Comparison of ENCODE assay signal across 13 cellular contexts in the genomic region with DNA sequence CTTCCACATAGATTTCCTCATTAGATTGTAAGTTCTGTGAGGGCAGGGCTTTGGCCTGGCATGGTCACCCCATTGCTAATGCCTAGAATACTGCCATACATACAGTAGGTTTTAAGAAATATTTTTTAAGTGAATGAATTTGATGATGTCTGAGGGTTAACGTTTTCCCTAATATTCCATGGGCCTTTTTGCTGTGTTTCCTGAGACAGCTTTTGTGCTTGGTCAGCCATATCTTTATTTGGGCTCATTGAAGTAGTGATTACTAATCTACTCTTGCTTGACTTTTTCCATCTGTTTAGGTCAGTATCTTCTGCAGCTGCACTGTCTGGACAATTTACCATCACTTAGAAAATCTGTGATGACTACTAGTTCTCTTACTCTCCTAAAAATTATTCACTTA. TPM values are rescaled to one million over a fixed set of nuclear protein-coding genes. Genes with fewer than 3 reads are reported as not detected.
DNase-seq lines count a peak whose midpoint lies in the region; ATAC-seq and TF ChIP-seq lines count a peak whose summit lies in the region.
"Had no signal": no experiment of that assay in that cellular context is flagged by ENCODE, and none has a peak within 500 bp of the region (broad histone marks: within the 10 kb centered on the region; RNA-seq: fewer than 3 reads in every experiment).

No MANE protein-coding gene starts in this region.

- CTCF ChIA-PET in activated CD4-positive, alpha-beta memory T cell treated with anti-CD3 and anti-CD28 coated beads, Interleukin-2, amount 10 ng/mL, durations not matched to agents 7 days and 5 days (lab: Charles Lee): interaction anchor here (1.6 to 8.2 kb wide), 4 partner anchors 10 to 33 kb away, joined by 3 to 112 read pairs (median 40); no protein-coding TSS in a partner anchor

- peak overlapping the region; percentile 42 for H3K27ac Mint-ChIP-seq in activated naive CD4-positive, alpha-beta T cell treated with anti-CD3 and anti-CD28 coated beads, Interleukin-2, amount 50 U/mL, for 24 hours
- peak overlapping the region; percentile 4 for H3K27ac Mint-ChIP-seq in activated CD4-positive, alpha-beta memory T cell treated with anti-CD3 and anti-CD28 coated beads, Interleukin-2, amount 10 ng/mL, durations not matched to agents 7 days and 5 days
- no peak overlapping the region for H3K27ac Mint-ChIP-seq in stimulated activated naive CD8-positive, alpha-beta T cell treated with anti-CD3 and anti-CD28 coated beads, Interleukin-15, amount 100 ng/mL, for 72 hours

- no peak for TF ChIP-seq CTCF in hepatocyte (IDR thresholded peaks at IDR 0.05; ENCODE audit: poor library complexity)

- peaks cover 66% of the 10 kb centered on the region for H3K4me1 Mint-ChIP-seq in activated naive CD4-positive, alpha-beta T cell treated with anti-CD3 and anti-CD28 coated beads, Interleukin-2, amount 50 U/mL, for 24 hours
- H3K4me1 Mint-ChIP-seq in activated CD4-positive, alpha-beta memory T cell treated with anti-CD3 and anti-CD28 coated beads, Interleukin-2, amount 10 ng/mL, durations not matched to agents 7 days and 5 days: peaks cover 70% of the 10 kb centered on the region
- peaks cover 81% of the 10 kb centered on the region for H3K4me1 Mint-ChIP-seq in stimulated activated naive CD8-positive, alpha-beta T cell treated with anti-CD3 and anti-CD28 coated beads, Interleukin-15, amount 100 ng/mL, for 72 hours

- H3K9me3 Mint-ChIP-seq in activated naive CD4-positive, alpha-beta T cell treated with anti-CD3 and anti-CD28 coated beads, Interleukin-2, amount 50 U/mL, for 24 hours: no peaks in the 10 kb centered on the region
- H3K9me3 Mint-ChIP-seq in activated CD4-positive, alpha-beta memory T cell treated with anti-CD3 and anti-CD28 coated beads, Interleukin-2, amount 10 ng/mL, durations not matched to agents 7 days and 5 days: no peaks in the 10 kb centered on the region
- no peaks in the 10 kb centered on the region for H3K9me3 Mint-ChIP-seq in stimulated activated naive CD8-positive, alpha-beta T cell treated with anti-CD3 and anti-CD28 coated beads, Interleukin-15, amount 100 ng/mL, for 72 hours

- DNase-seq in activated naive CD4-positive, alpha-beta T cell treated with Interleukin-2 at 50 U/mL for 16 hours: no peak
- no peak for DNase-seq in activated CD4-positive, alpha-beta memory T cell treated with anti-CD3 and anti-CD28 coated beads, Interleukin-2, amount 10 ng/mL, durations not matched to agents 7 days and 5 days
- DNase-seq in hepatocyte (ENCODE audit: low spot score) (no peak), dedifferentiated amniotic fluid mesenchymal stem cell (ENCODE audit: extremely low spot score) (no peak)
- DNase-seq in stimulated activated naive CD8-positive, alpha-beta T cell treated with anti-CD3 and anti-CD28 coated beads, Interleukin-15, amount 100 ng/mL, for 72 hours: no peak
- DNase-seq in activated effector memory CD4-positive, alpha-beta T cell treated with anti-CD3 and anti-CD28 coated beads, Interleukin-2, amount 50 U/mL, for 16 hours: no peak
- DNase-seq: aorta, erythroblast, NCI-H187, OCI-M1, pancreas had no signal

- POLR2A ChIA-PET in activated CD4-positive, alpha-beta memory T cell treated with anti-CD3 and anti-CD28 coated beads, Interleukin-2, amount 10 ng/mL, durations not matched to agents 7 days and 5 days (lab: Charles Lee): interaction anchor here (1.3 to 43.8 kb wide), 5 partner anchors 10 to 49 kb away, joined by 5 to 1616 read pairs (median 8); no protein-coding TSS in a partner anchor

- H3K79me2 ChIP-seq in hepatocyte: peaks cover 81% of the 10 kb centered on the region

- WGBS in hepatocyte (ENCODE audit: low lambda C conversion rate, missing lambda C conversion rate): 48% methylated on average over 1 of the region's 1 CpG

- peaks cover 25% of the 10 kb centered on the region for H3K4me1 ChIP-seq in hepatocyte (ENCODE audit: insufficient read depth)

- peak overlapping the region; percentile 59 for H3K4me2 ChIP-seq in hepatocyte

- H3K27me3 ChIP-seq in hepatocyte: no peaks in the 10 kb centered on the region
- H3K27me3 ChIP-seq: pancreas had no signal

- H3K27me3 Mint-ChIP-seq in activated naive CD4-positive, alpha-beta T cell treated with anti-CD3 and anti-CD28 coated beads, Interleukin-2, amount 50 U/mL, for 24 hours: no peaks in the 10 kb centered on the region
- H3K27me3 Mint-ChIP-seq in activated CD4-positive, alpha-beta memory T cell treated with anti-CD3 and anti-CD28 coated beads, Interleukin-2, amount 10 ng/mL, durations not matched to agents 7 days and 5 days: no peaks in the 10 kb centered on the region
- no peaks in the 10 kb centered on the region for H3K27me3 Mint-ChIP-seq in stimulated activated naive CD8-positive, alpha-beta T cell treated with anti-CD3 and anti-CD28 coated beads, Interleukin-15, amount 100 ng/mL, for 72 hours

- peak overlapping the region; percentile 75 for H3K4me3 Mint-ChIP-seq in activated naive CD4-positive, alpha-beta T cell treated with anti-CD3 and anti-CD28 coated beads, Interleukin-2, amount 50 U/mL, for 24 hours
- peak overlapping the region; percentile 63 for H3K4me3 Mint-ChIP-seq in activated CD4-positive, alpha-beta memory T cell treated with anti-CD3 and anti-CD28 coated beads, Interleukin-2, amount 10 ng/mL, durations not matched to agents 7 days and 5 days
- peak overlapping the region; percentile 54 to 77 for H3K4me3 Mint-ChIP-seq in stimulated activated naive CD8-positive, alpha-beta T cell treated with anti-CD3 and anti-CD28 coated beads, Interleukin-15, amount 100 ng/mL, for 72 hours

- no peak overlapping the region for H2AFZ ChIP-seq in hepatocyte

- peaks cover 12% of the 10 kb centered on the region for H3K36me3 Mint-ChIP-seq in activated naive CD4-positive, alpha-beta T cell treated with anti-CD3 and anti-CD28 coated beads, Interleukin-2, amount 50 U/mL, for 24 hours
- peaks cover 62% of the 10 kb centered on the region for H3K36me3 Mint-ChIP-seq in activated CD4-positive, alpha-beta memory T cell treated with anti-CD3 and anti-CD28 coated beads, Interleukin-2, amount 10 ng/mL, durations not matched to agents 7 days and 5 days (ENCODE audit: low read depth)

- H3K36me3 ChIP-seq in hepatocyte (replicated peaks; ENCODE audit: insufficient read depth, low read depth): no peaks in the 10 kb centered on the region
- H3K36me3 ChIP-seq: pancreas had no signal

- no peaks in the 10 kb centered on the region for H3K9me2 ChIP-seq in hepatocyte (replicated peaks; ENCODE audit: insufficient read depth)

- H3K4me3 ChIP-seq in hepatocyte: no peak overlapping the region
- H3K4me3 ChIP-seq: pancreas had no signal

- H4K20me1 ChIP-seq in hepatocyte (ENCODE audit: insufficient read depth, poor library complexity, severe bottlenecking): peaks cover 76% of the 10 kb centered on the region

- ATAC-seq in stimulated activated naive CD8-positive, alpha-beta T cell treated with anti-CD3 and anti-CD28 coated beads, Interleukin-15, amount 100 ng/mL, for 72 hours: no peak
- ATAC-seq in HG03045 (IDR thresholded peaks at IDR 0.05; ENCODE audit: unreplicated experiment): no peak
- ATAC-seq: pancreas had no signal

- H3K9me3 ChIP-seq in hepatocyte (ENCODE audit: low read depth): no peaks in the 10 kb centered on the region
- H3K9me3 ChIP-seq: pancreas had no signal

- H3K27ac ChIP-seq in hepatocyte: peak overlapping the region; percentile 20

RNA-seq across cellular contexts. Expression of a gene that starts 3.5 kb away (rescaled TPM):
- total RNA-seq in activated CD4-positive, alpha-beta memory T cell treated with anti-CD3 and anti-CD28 coated beads, Interleukin-2, amount 10 ng/mL, durations not matched to agents 7 days and 5 days: 100 to 1,000 TPM; 377 to 388 TPM
- 351 and 358 TPM in 2 replicates for total RNA-seq in hepatocyte
- 48.8 and 69.7 TPM in 2 replicates for polyA plus RNA-seq in hepatocyte

RNA-seq across cellular contexts. Expression of a gene that starts 54.6 kb away (rescaled TPM):
- not detected for total RNA-seq in activated CD4-positive, alpha-beta memory T cell treated with anti-CD3 and anti-CD28 coated beads, Interleukin-2, amount 10 ng/mL, durations not matched to agents 7 days and 5 days
- 2.2 TPM in 1 of 2 replicates, not detected in the other for total RNA-seq in hepatocyte
- polyA plus RNA-seq in hepatocyte: 0.68 TPM in 1 of 2 replicates, not detected in the other

Comparison
In these comparisons a context has a peak if more than half of its experiments do, and no peak if none do; other contexts are left out.
1. H3K27ac Mint-ChIP-seq: peak in activated naive CD4-positive, alpha-beta T cell treated with anti-CD3 and anti-CD28 coated beads, Interleukin-2, amount 50 U/mL, for 24 hours (single experiment) and activated CD4-positive, alpha-beta memory T cell treated with anti-CD3 and anti-CD28 coated beads, Interleukin-2, amount 10 ng/mL, durations not matched to agents 7 days and 5 days (single experiment); none in stimulated activated naive CD8-positive, alpha-beta T cell treated with anti-CD3 and anti-CD28 coated beads, Interleukin-15, amount 100 ng/mL, for 72 hours (0 of 2).
2. Peak in every context shown above with its lines, with median percentiles within 50 percentile points of each other: H3K4me3 Mint-ChIP-seq.